10 cellular contexts compared by ENCODE assay signal in the genomic region with DNA sequence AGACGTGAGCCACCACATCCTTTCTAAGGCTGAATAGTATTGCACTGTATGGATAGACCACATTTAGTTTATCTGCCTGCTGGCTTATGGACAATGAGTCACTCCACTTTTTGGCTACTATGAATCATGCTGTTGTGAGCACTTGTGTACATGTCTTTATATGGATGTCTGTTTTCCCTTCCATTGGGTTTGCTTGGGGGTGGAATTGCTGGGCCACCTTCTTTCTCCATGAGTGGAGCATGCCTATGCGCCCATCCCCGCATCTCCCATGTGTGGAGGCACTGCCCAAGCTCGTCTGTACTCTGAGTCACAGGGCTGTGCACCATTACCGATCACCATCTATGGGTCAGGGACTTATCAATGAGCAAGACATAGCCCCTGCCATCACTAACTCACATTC.
A peak's percentile ranks its signal among the peaks of the same experiment; 100 is the strongest.
DNase-seq lines count a peak whose midpoint lies in the region; ATAC-seq, FAIRE-seq and TF ChIP-seq lines count a peak whose summit lies in the region.
"Had no signal": no experiment of that assay in that cellular context is flagged by ENCODE, and none has a peak within 500 bp of the region (broad histone marks: within the 10 kb centered on the region; RNA-seq: fewer than 3 reads in every experiment).

No MANE protein-coding gene starts in this region.

- peaks cover 13% of the 10 kb centered on the region for H3K27me3 Mint-ChIP-seq in astrocyte (ENCODE audit: low read depth, unreplicated experiment)

- H2AFZ ChIP-seq in astrocyte (ENCODE audit: low read depth, low read length), result no peak overlapping the region
- no peak overlapping the region for H2AFZ ChIP-seq in Karpas-422 (ENCODE audit: low read length)

- H3K27ac Mint-ChIP-seq in astrocyte (ENCODE audit: unreplicated experiment), result peak overlapping the region; percentile 64

- H4K20me1 ChIP-seq in astrocyte (ENCODE audit: insufficient read depth, low read length), result no peaks in the 10 kb centered on the region
- H4K20me1 ChIP-seq in Karpas-422 (ENCODE audit: insufficient read depth, low read depth, low read length), result no peaks in the 10 kb centered on the region

- no peak for TF ChIP-seq CTCF in BJ (IDR thresholded peaks at IDR 0.05; ENCODE audit: insufficient read depth, low read depth, low read length)
- TF ChIP-seq CTCF in astrocyte (IDR thresholded peaks at IDR 0.05; ENCODE audit: insufficient read depth, low read depth, low read length), result no peak
- TF ChIP-seq CTCF in left lung (IDR thresholded peaks at IDR 0.05), result no peak

- H3K9me2 ChIP-seq in Karpas-422 (replicated peaks; ENCODE audit: insufficient read depth, low read length), result no peaks in the 10 kb centered on the region

- H3K9ac ChIP-seq in astrocyte (ENCODE audit: low read length) (no peak overlapping the region), Karpas-422 (ENCODE audit: low read length) (no peak overlapping the region)

- ATAC-seq in left lung (peak; percentile 81), GM21423 (IDR thresholded peaks at IDR 0.05; ENCODE audit: unreplicated experiment) (no peak), HG03342 (IDR thresholded peaks at IDR 0.05; ENCODE audit: unreplicated experiment) (no peak)

- H3K4me3 ChIP-seq in BJ (ENCODE audit: low read depth, low read length), result no peak overlapping the region
- H3K4me3 ChIP-seq in astrocyte (ENCODE audit: insufficient read depth, low read depth, low read length), result no peak overlapping the region
- H3K4me3 ChIP-seq in left lung, result no peak overlapping the region
- no peak overlapping the region for H3K4me3 ChIP-seq in Karpas-422 (ENCODE audit: low read length)
- H3K4me3 ChIP-seq: psoas muscle had no signal

- CTCF ChIA-PET in BJ (lab: Yijun Ruan, JAX), result no interaction called here

- peaks cover 5% of the 10 kb centered on the region for H3K9me3 Mint-ChIP-seq in astrocyte (ENCODE audit: unreplicated experiment)

- no peaks in the 10 kb centered on the region for H3K36me3 Mint-ChIP-seq in astrocyte (ENCODE audit: low read depth, unreplicated experiment)

- H3K9me3 ChIP-seq in astrocyte (ENCODE audit: insufficient read depth, low read depth, low read length) (no peaks in the 10 kb centered on the region), left lung (no peaks in the 10 kb centered on the region), Karpas-422 (ENCODE audit: low read length) (no peaks in the 10 kb centered on the region)
- H3K9me3 ChIP-seq: psoas muscle had no signal

- intact Hi-C loops in left lung (cut with DNase I), result no loop called here

- H3K4me2 ChIP-seq in astrocyte (ENCODE audit: low read length), result peak overlapping the region; percentile 27
- H3K4me2 ChIP-seq in Karpas-422 (ENCODE audit: low read depth, low read length, poor library complexity, severe bottlenecking), result no peak overlapping the region

- H3K4me1 ChIP-seq in astrocyte (ENCODE audit: insufficient read depth, low read length), result peaks cover 23% of the 10 kb centered on the region
- H3K4me1 ChIP-seq in left lung, result peaks cover 0 to 2% of the 10 kb centered on the region in 2 donors
- H3K4me1 ChIP-seq in Karpas-422 (ENCODE audit: low read length), result peaks cover 4% of the 10 kb centered on the region; the same call in 1 of the 2 replicates
- H3K4me1 ChIP-seq: psoas muscle had no signal

- no peaks in the 10 kb centered on the region for H3K79me2 ChIP-seq in astrocyte (ENCODE audit: insufficient read depth, low read length)
- H3K79me2 ChIP-seq in Karpas-422 (ENCODE audit: low read length), result no peaks in the 10 kb centered on the region

- H3K27ac ChIP-seq in astrocyte (ENCODE audit: low read depth, low read length) (peak overlapping the region; percentile 20), left lung (no peak overlapping the region), Karpas-422 (ENCODE audit: low read length) (no peak overlapping the region)
- H3K27ac ChIP-seq: psoas muscle had no signal

- H3K27me3 ChIP-seq in BJ (ENCODE audit: control insufficient read depth, insufficient read depth, low read length), result peaks cover 3% of the 10 kb centered on the region
- no peaks in the 10 kb centered on the region for H3K27me3 ChIP-seq in astrocyte (ENCODE audit: insufficient read depth, low read length)
- H3K27me3 ChIP-seq in left lung, result peaks cover 0 to 13% of the 10 kb centered on the region in 2 donors
- H3K27me3 ChIP-seq in Karpas-422 (ENCODE audit: low read length), result peaks cover 3% of the 10 kb centered on the region; the same call in 1 of the 2 replicates

- H3K36me3 ChIP-seq in BJ (ENCODE audit: control insufficient read depth, insufficient read depth, low read length) (no peaks in the 10 kb centered on the region), astrocyte (ENCODE audit: insufficient read depth, low read length) (no peaks in the 10 kb centered on the region), left lung (no peaks in the 10 kb centered on the region), Karpas-422 (ENCODE audit: insufficient read depth, low read length) (no peaks in the 10 kb centered on the region)

- DNase-seq in BJ (ENCODE audit: low read depth) (peak; percentile 41), HS-5 (ENCODE audit: low read depth) (peak; percentile 79), astrocyte (ENCODE audit: low read depth) (peak; percentile 100), left lung (no peak), Karpas-422 (no peak), NCI-H1105 (lab: John Stamatoyannopoulos, UW) (no peak)
- DNase-seq: NCI-H2171, psoas muscle had no signal

- FAIRE-seq in astrocyte (lab: Jason Lieb, UNC), result peak; percentile 96

- POLR2A ChIA-PET in BJ (lab: Charles Lee), result no interaction called here

- H3K4me3 Mint-ChIP-seq in astrocyte (ENCODE audit: unreplicated experiment), result no peak overlapping the region

- H3K4me1 Mint-ChIP-seq in astrocyte (ENCODE audit: low read depth, unreplicated experiment), result peaks cover 33% of the 10 kb centered on the region

Comparison
In these comparisons a context has a peak if more than half of its experiments do, and no peak if none do; other contexts are left out.
1. DNase-seq: peak in BJ (single experiment), HS-5 (single experiment) and astrocyte (single experiment); none in left lung (0 of 2), Karpas-422 (single experiment) and NCI-H1105 (single experiment).